In the genomic region with DNA sequence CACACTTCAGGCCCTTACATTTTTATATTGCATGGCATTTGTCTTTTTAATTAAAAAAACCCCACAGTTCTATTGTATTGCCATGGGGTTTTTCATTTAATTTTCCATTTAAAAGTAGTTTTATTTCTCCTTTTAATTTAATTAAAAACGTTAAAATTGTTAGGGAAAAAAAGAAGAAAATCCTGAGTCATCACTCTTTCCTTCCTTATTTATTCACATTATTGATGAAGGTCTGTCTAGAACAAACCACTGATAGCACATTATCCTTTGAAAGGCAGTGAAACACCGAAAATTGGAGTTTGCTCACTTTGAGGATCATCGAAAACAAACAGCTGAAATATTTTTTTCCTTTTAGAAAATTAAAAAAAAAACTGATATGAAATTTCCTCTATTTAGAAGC, we compare ENCODE assay signal across 8 cellular contexts.
"Had no signal": no experiment of that assay in that cellular context is flagged by ENCODE, and none has a peak within 500 bp of the region (broad histone marks: within the 10 kb centered on the region; RNA-seq: fewer than 3 reads in every experiment).

No MANE protein-coding gene starts in this region.

- H3K27ac Mint-ChIP-seq: IgD-negative memory B cell had no signal

- H3K4me3 ChIP-seq: K562 had no signal

- FAIRE-seq: HTR-8/SVneo, K562 had no signal

- H3K4me1 Mint-ChIP-seq: IgD-negative memory B cell had no signal

- DNase-seq: Karpas-422, KBM-7, KG1 had no signal

- H3K9ac ChIP-seq: KMS-11 had no signal

- H3K4me3 Mint-ChIP-seq: IgD-negative memory B cell had no signal

- H3K4me2 ChIP-seq: KMS-11 had no signal

- H3K36me3 Mint-ChIP-seq: IgD-negative memory B cell had no signal

- H3K27ac ChIP-seq: HL-60, KMS-11 had no signal

- H3K27me3 Mint-ChIP-seq: IgD-negative memory B cell had no signal

- ATAC-seq: K562 had no signal
